In genomic region chr14:104238424-104239184, GRCh38 we compare ENCODE assay signal across 14 cellular contexts.
"Had no signal": no experiment of that assay in that cellular context is flagged by ENCODE, and none has a peak within 500 bp of the region (broad histone marks: within the 10 kb centered on the region; RNA-seq: fewer than 3 reads in every experiment).

No MANE protein-coding gene starts in this region.

- H3K4me1 ChIP-seq: esophagus squamous epithelium, pancreas, tibial nerve had no signal

- H3K27ac ChIP-seq: esophagus squamous epithelium, pancreas, tibial nerve had no signal

- H3K4me3 ChIP-seq: esophagus squamous epithelium, pancreas, tibial nerve had no signal

- H3K9me3 ChIP-seq: pancreas had no signal

- ATAC-seq: pancreas, T-cell, WTC11 had no signal

- DNase-seq: activated CD4-positive, alpha-beta T cell treated with anti-CD3 and anti-CD28 coated beads, Interleukin-2, amount 10 ng/mL, durations not matched to agents 7 days and 5 days; activated effector memory CD4-positive, alpha-beta T cell treated with Interleukin-2 at 50 U/mL for 16 hours; activated naive CD8-positive, alpha-beta T cell treated with anti-CD3 and anti-CD28 coated beads for 36 hours; anterior cingulate cortex; esophagus squamous epithelium; foreskin fibroblast; glutamatergic neuron; immature natural killer cell; nephron progenitor cell; stimulated activated CD4-positive, alpha-beta T cell treated with anti-CD3 and anti-CD28 coated beads, Interleukin-15, amount 100 ng/mL, for 24 hours; T-cell had no signal

- H3K36me3 ChIP-seq: esophagus squamous epithelium, pancreas, tibial nerve had no signal

- H3K27me3 ChIP-seq: pancreas, tibial nerve had no signal
